ENCODE assay signal across 8 cellular contexts in the genomic region with DNA sequence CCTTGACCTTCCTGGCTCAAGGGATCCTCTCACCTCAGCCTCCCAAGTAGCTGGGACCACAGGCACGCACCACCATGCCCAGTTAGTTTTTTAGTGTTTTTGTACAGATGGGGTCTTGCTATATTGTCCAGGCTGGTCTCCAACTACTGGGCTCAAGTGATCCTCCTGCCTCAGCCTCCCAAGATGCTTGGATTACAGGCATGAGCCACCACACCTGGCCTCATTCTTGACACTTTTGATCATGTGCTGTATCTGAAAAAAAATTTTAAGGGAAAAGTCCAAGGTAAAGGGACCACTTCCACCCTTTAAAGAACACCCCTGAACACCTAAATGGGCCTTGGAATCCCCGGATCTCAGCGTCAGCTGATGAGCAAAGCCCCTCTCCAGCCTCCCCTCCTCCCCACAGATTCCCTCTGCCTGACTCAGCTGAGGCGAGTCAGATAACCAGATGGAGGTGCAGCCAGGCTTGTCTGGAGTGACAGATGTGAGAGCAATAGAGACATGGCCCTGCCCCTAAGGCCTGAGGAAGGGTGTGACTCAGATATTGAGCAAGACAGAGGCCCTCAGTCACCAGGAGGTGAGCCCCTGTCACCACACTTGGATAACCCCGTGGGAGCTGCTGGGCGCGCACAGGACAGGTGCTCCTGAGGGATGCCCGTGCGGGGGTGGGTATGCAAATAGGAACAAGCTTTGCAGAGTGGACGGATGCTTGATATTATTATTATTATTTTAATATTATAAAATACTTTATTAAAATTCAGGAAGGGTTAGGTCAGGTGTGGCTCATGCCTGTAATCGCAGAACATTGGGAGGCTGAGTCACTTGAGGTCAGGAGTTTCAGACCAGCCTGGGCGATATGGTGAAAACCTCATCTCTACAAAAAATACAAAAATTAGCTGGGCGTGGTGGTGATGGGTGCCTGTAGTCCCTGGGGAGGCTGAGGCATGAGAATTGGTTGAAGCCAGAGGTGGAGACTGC. TPM values are rescaled to one million over a fixed set of nuclear protein-coding genes. Genes with fewer than 3 reads are reported as not detected.
A peak's percentile ranks its signal among the peaks of the same experiment; 100 is the strongest.
DNase-seq lines count a peak whose midpoint lies in the region; ATAC-seq and TF ChIP-seq lines count a peak whose summit lies in the region.

No MANE protein-coding gene starts in this region.

- WGBS in sigmoid colon, 2 donors: 25 to 43% methylated on average over 13 of the region's 13 CpGs

- H3K36me3 ChIP-seq in BLaER1 (no peaks in the 10 kb centered on the region), sigmoid colon (no peaks in the 10 kb centered on the region)

- H3K4me3 Mint-ChIP-seq in stimulated activated memory B cell treated with anti-CD40 and anti-IgM and Interleukin-4, amounts not matched to agents 10 μg/mL and 1 μg/mL and 100 μg/mL, for 72 hours: peak overlapping the region; percentile 50

- no peaks in the 10 kb centered on the region for H3K27me3 Mint-ChIP-seq in stimulated activated memory B cell treated with anti-CD40 and anti-IgM and Interleukin-4, amounts not matched to agents 10 μg/mL and 1 μg/mL and 100 μg/mL, for 72 hours

- peak; percentile 81 for ATAC-seq in GM18511 (IDR thresholded peaks at IDR 0.05; ENCODE audit: unreplicated experiment)
- peak; percentile 57 for ATAC-seq in HG02840 (IDR thresholded peaks at IDR 0.05; ENCODE audit: low FRiP score, unreplicated experiment)
- peak; percentile 88 for ATAC-seq in stimulated activated memory B cell treated with anti-CD40 and anti-IgM and Interleukin-4, amounts not matched to agents 10 μg/mL and 1 μg/mL and 100 μg/mL, for 72 hours

- H3K9ac ChIP-seq in BLaER1: no peak overlapping the region

- H3K27me3 ChIP-seq in BLaER1 (no peaks in the 10 kb centered on the region), sigmoid colon (no peaks in the 10 kb centered on the region)

- no peaks in the 10 kb centered on the region for H4K20me1 ChIP-seq in BLaER1

- peak overlapping the region; percentile 49 for H3K27ac ChIP-seq in BLaER1
- H3K27ac ChIP-seq in sigmoid colon: no peak overlapping the region

- no peak for TF ChIP-seq EP300 in sigmoid colon (IDR thresholded peaks at IDR 0.05)

- peak overlapping the region; percentile 67 for H3K4me2 ChIP-seq in BLaER1

- no peak overlapping the region for H3K4me3 ChIP-seq in BLaER1
- no peak overlapping the region for H3K4me3 ChIP-seq in sigmoid colon

- H3K27ac Mint-ChIP-seq in stimulated activated memory B cell treated with anti-CD40 and anti-IgM and Interleukin-4, amounts not matched to agents 10 μg/mL and 1 μg/mL and 100 μg/mL, for 72 hours: peak overlapping the region; percentile 74

- TF ChIP-seq CTCF in sigmoid colon (IDR thresholded peaks at IDR 0.05): no peak

- H3K4me1 ChIP-seq in BLaER1: peaks cover 58% of the 10 kb centered on the region
- peaks cover 0 to 9% (median 3%) of the 10 kb centered on the region in 4 donors for H3K4me1 ChIP-seq in sigmoid colon

- intact Hi-C loops in sigmoid colon (cut with DNase I): no loop called here

- peak; percentile 31 for DNase-seq in NCI-H128 (lab: John Stamatoyannopoulos, UW; ENCODE audit: unreplicated experiment)
- DNase-seq in SW 1271 (lab: John Stamatoyannopoulos, UW): peak; percentile 95 to 97
- peak; percentile 97 for DNase-seq in glomerular visceral epithelial cell (ENCODE audit: extremely low spot score)
- DNase-seq in sigmoid colon: no peak

- no peaks in the 10 kb centered on the region for H3K36me3 Mint-ChIP-seq in stimulated activated memory B cell treated with anti-CD40 and anti-IgM and Interleukin-4, amounts not matched to agents 10 μg/mL and 1 μg/mL and 100 μg/mL, for 72 hours

- H3K9me3 Mint-ChIP-seq in stimulated activated memory B cell treated with anti-CD40 and anti-IgM and Interleukin-4, amounts not matched to agents 10 μg/mL and 1 μg/mL and 100 μg/mL, for 72 hours: no peaks in the 10 kb centered on the region

- H3K4me1 Mint-ChIP-seq in stimulated activated memory B cell treated with anti-CD40 and anti-IgM and Interleukin-4, amounts not matched to agents 10 μg/mL and 1 μg/mL and 100 μg/mL, for 72 hours: peaks cover 48% of the 10 kb centered on the region

- no peak for TF ChIP-seq POLR2A in sigmoid colon (IDR thresholded peaks at IDR 0.05)

- H3K9me3 ChIP-seq in BLaER1: no peaks in the 10 kb centered on the region
- H3K9me3 ChIP-seq in sigmoid colon: no peaks in the 10 kb centered on the region

RNA-seq across cellular contexts. Expression of gene CCDC88B, which starts 5.0 kb away (rescaled TPM):
- 1 to 10 TPM; 2.6 to 8.6 (median 3.9) TPM for total RNA-seq in sigmoid colon
- 100 to 1,000 TPM in 1 of 3 donors, 10 to 100 TPM in 2; 15.6 to 157 (median 23.6) TPM for polyA plus RNA-seq in sigmoid colon

RNA-seq across cellular contexts. Expression of gene PRDX5, which starts 17.1 kb away (rescaled TPM):
- total RNA-seq in sigmoid colon: 100 to 1,000 TPM; 169 to 269 (median 215) TPM
- polyA plus RNA-seq in sigmoid colon: 1,000 to 10,000 TPM in 1 of 3 donors, 100 to 1,000 TPM in 2; 596 to 1,045 (median 779) TPM

RNA-seq across cellular contexts. Expression of gene TRMT112, which starts 17.7 kb away (rescaled TPM):
- 100 to 1,000 TPM; 182 to 353 (median 269) TPM for total RNA-seq in sigmoid colon
- polyA plus RNA-seq in sigmoid colon: 100 to 1,000 TPM; 148 to 232 (median 168) TPM

RNA-seq across cellular contexts. Expression of gene RPS6KA4, which starts 23.9 kb away (rescaled TPM):
- 10 to 100 TPM; 15.6 to 24.1 (median 18.6) TPM for total RNA-seq in sigmoid colon
- polyA plus RNA-seq in sigmoid colon: 10 to 100 TPM; 14.4 to 48.4 (median 16.6) TPM

RNA-seq across cellular contexts. Expression of gene ESRRA, which starts 29.7 kb away (rescaled TPM):
- 10 to 100 TPM; 39.9 to 48.7 (median 45.3) TPM for total RNA-seq in sigmoid colon
- polyA plus RNA-seq in sigmoid colon: 100 to 1,000 TPM; 151 to 244 (median 219) TPM
